ENCODE assay signal across 28 cellular contexts in the genomic region with DNA sequence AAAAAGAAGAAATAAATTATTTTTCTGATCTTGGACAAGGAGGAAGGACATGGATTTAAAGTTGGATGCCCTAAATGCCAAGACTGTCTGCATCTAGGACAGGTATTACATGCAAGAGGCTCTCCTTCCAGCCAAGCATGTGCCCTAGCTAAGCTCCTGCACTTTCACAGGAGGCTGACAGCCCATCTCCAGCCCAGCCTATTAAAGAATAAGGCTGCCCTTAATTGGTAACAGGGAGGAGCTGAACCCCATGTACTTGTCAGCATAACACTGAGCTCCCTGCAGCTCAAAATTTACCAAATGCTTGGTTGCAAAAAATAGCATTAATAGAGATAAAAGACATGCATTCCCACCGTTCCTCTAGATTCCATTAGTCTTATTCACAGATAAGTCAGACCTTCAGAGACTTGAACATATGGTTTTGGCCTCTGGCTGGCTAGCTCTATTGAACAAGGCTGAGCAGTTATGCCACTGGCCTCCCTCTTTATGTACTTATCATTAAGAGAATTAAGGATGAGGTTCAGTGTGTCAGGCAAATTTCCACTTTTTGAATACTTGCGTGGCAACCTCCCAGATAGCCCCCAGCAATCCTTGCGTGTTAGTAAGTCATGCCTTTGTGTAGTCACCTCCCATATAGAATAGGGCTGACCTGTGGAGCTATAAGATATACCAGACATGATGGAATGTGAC. TPM values are rescaled to one million over a fixed set of nuclear protein-coding genes. Genes with fewer than 3 reads are reported as not detected.
DNase-seq lines count a peak whose midpoint lies in the region; ATAC-seq and TF ChIP-seq lines count a peak whose summit lies in the region.
"Had no signal": no experiment of that assay in that cellular context is flagged by ENCODE, and none has a peak within 500 bp of the region (broad histone marks: within the 10 kb centered on the region; RNA-seq: fewer than 3 reads in every experiment).

No MANE protein-coding gene starts in this region.

- no peak for TF ChIP-seq CTCF in fibroblast of lung (conservative IDR thresholded peaks at IDR 0.05 in 1 of 2, IDR thresholded peaks at IDR 0.05 in 1 of 2; ENCODE audit: low read depth in 1 of 2, low read length in 2 of 2)

- H3K4me3 ChIP-seq in fibroblast of lung (replicated peaks in 1 of 4; ENCODE audit: control extremely low read depth in 1 of 4, insufficient read depth in 1 of 4, low read depth in 3 of 4, low read length in 4 of 4) = no peak overlapping the region
- H3K4me3 ChIP-seq: ovary, Peyer's patch, stomach, thyroid gland had no signal

- H3K27ac ChIP-seq in fibroblast of lung (ENCODE audit: insufficient read depth, low read length) = no peak overlapping the region
- H3K27ac ChIP-seq: ovary, Peyer's patch, stomach, thyroid gland had no signal

- no peaks in the 10 kb centered on the region for H4K20me1 ChIP-seq in fibroblast of lung (ENCODE audit: control insufficient read depth, extremely low read depth, insufficient read depth, low read length)

- no peaks in the 10 kb centered on the region for H3K36me3 Mint-ChIP-seq in naive thymus-derived CD8-positive, alpha-beta T cell
- H3K36me3 Mint-ChIP-seq: IgD-negative memory B cell, mesothelial cell of epicardium, natural killer cell had no signal

- H3K4me1 ChIP-seq in fibroblast of lung (ENCODE audit: control insufficient read depth, extremely low read depth, insufficient read depth, low read length) = peaks cover 2% of the 10 kb centered on the region
- H3K4me1 ChIP-seq: Peyer's patch, stomach, thyroid gland had no signal

- H3K9me3 ChIP-seq in fibroblast of lung (ENCODE audit: control insufficient read depth, insufficient read depth, low read depth, low read length) = no peaks in the 10 kb centered on the region
- H3K9me3 ChIP-seq: ovary, Peyer's patch, stomach, thyroid gland had no signal

- peaks cover 0 to 2% (median 0%) of the 10 kb centered on the region in 4 donors for H3K4me1 Mint-ChIP-seq in naive thymus-derived CD8-positive, alpha-beta T cell

- H3K4me3 Mint-ChIP-seq in naive thymus-derived CD8-positive, alpha-beta T cell = no peak overlapping the region
- H3K4me3 Mint-ChIP-seq: IgD-negative memory B cell, mesothelial cell of epicardium, natural killer cell had no signal

- ATAC-seq in GM21576 (IDR thresholded peaks at IDR 0.05; ENCODE audit: unreplicated experiment) = no peak
- ATAC-seq in HG02884 (IDR thresholded peaks at IDR 0.05; ENCODE audit: unreplicated experiment) = no peak
- no peak for ATAC-seq in naive thymus-derived CD8-positive, alpha-beta T cell
- ATAC-seq: left ventricle myocardium superior had no signal

- H3K27ac Mint-ChIP-seq in naive thymus-derived CD8-positive, alpha-beta T cell = no peak overlapping the region
- H3K27ac Mint-ChIP-seq: IgD-negative memory B cell, mesothelial cell of epicardium, natural killer cell had no signal

- H3K9me3 Mint-ChIP-seq in naive thymus-derived CD8-positive, alpha-beta T cell = no peaks in the 10 kb centered on the region
- H3K9me3 Mint-ChIP-seq: natural killer cell had no signal

- H3K79me2 ChIP-seq in fibroblast of lung (ENCODE audit: control insufficient read depth, insufficient read depth, low read length) = no peaks in the 10 kb centered on the region

- no peak overlapping the region for H3K9ac ChIP-seq in fibroblast of lung (ENCODE audit: insufficient read depth, low read length)

- H3K27me3 Mint-ChIP-seq in naive thymus-derived CD8-positive, alpha-beta T cell = peaks cover 3 to 18% (median 7%) of the 10 kb centered on the region in 5 donors

- no peaks in the 10 kb centered on the region for H3K36me3 ChIP-seq in fibroblast of lung (ENCODE audit: control insufficient read depth, insufficient read depth, low read length)
- H3K36me3 ChIP-seq: ovary, Peyer's patch, stomach, thyroid gland had no signal

- H3K4me2 ChIP-seq in fibroblast of lung (ENCODE audit: extremely low read depth, insufficient read depth, low read length) = no peak overlapping the region

- no peaks in the 10 kb centered on the region for H3K27me3 ChIP-seq in fibroblast of lung (ENCODE audit: control insufficient read depth, insufficient read depth, low read length)
- H3K27me3 ChIP-seq: ovary, Peyer's patch, stomach, thyroid gland had no signal

- POLR2A ChIA-PET in naive thymus-derived CD8-positive, alpha-beta T cell (lab: Charles Lee) = no interaction called here

- DNase-seq in ELR (ENCODE audit: low read depth) (peak; percentile 21), LHCN-M2 (ENCODE audit: low read depth) (peak; percentile 27), fibroblast of lung (ENCODE audit: low read depth in 2 of 2) (peak; percentile 8 to 61), non-pigmented ciliary epithelial cell (ENCODE audit: low read depth) (peak; percentile 27), ureter (ENCODE audit: low spot score) (no peak)
- DNase-seq in naive thymus-derived CD8-positive, alpha-beta T cell = no peak
- DNase-seq: ACHN; activated CD4-positive, alpha-beta T cell treated with anti-CD3 and anti-CD28 coated beads, Interleukin-2, amount 50 U/mL, for 4 hours; activated naive CD4-positive, alpha-beta T cell treated with anti-CD3 and anti-CD28 coated beads, Interleukin-2, amount 50 U/mL, for 16 hours; amygdala; cortex of kidney; DMS153; GF-D8; islet precursor cell; left ventricle myocardium superior; natural killer cell; NCI-H1092 treated with DMSO at 0.1 percent for 48 hours; NCI-H187; NCI-H526 treated with DMSO at 0.1 percent for 48 hours; ovary; Peyer's patch; stimulated activated CD4-positive, alpha-beta T cell treated with anti-CD3 and anti-CD28 coated beads, Interleukin-2, amount 100 ng/mL, for 24 hours; stomach; thyroid gland had no signal

- H2AFZ ChIP-seq in fibroblast of lung (ENCODE audit: low read length) = no peak overlapping the region

RNA-seq across cellular contexts. Expression of gene OLFML3, which starts 29.2 kb away (rescaled TPM):
- 583 and 771 TPM in 2 replicates for total RNA-seq in LHCN-M2 (2014; rRNA removed)
- 549 TPM for polyA plus RNA-seq in LHCN-M2 (2012)
- 68.0 and 78.8 TPM in 2 replicates for total RNA-seq in fibroblast of lung
- polyA plus RNA-seq in fibroblast of lung = 133 and 163 TPM in 2 replicates
- 157 and 189 TPM in 2 replicates for polyA plus RNA-seq in fibroblast of lung (2012)
- 113 and 130 TPM in 2 replicates for polyA minus RNA-seq in fibroblast of lung (ENCODE audit: low replicate concordance)
- total RNA-seq in ureter = 43.5 TPM
- under 1 TPM; 0.36 to 0.49 TPM for total RNA-seq in naive thymus-derived CD8-positive, alpha-beta T cell
- polyA plus RNA-seq in naive thymus-derived CD8-positive, alpha-beta T cell = not detected
- polyA plus RNA-seq: IgD-negative memory B cell had no signal

Comparison
In these comparisons a context has a peak if more than half of its experiments do, and no peak if none do; other contexts are left out.
1. DNase-seq: peak in ELR (single experiment), LHCN-M2 (single experiment), fibroblast of lung (2 of 2) and non-pigmented ciliary epithelial cell (single experiment); none in ureter (single experiment) and naive thymus-derived CD8-positive, alpha-beta T cell (0 of 10).
2. RNA of gene OLFML3, which starts 29.2 kb away (total RNA-seq): 583 to 771 TPM in LHCN-M2, 68.0 to 78.8 TPM in fibroblast of lung and 43.5 TPM in ureter (single experiment); 0.36 to 0.49 TPM in naive thymus-derived CD8-positive, alpha-beta T cell; every median in the first group is over 10 times any median in the second.